12 cellular contexts compared by ENCODE assay signal in genomic region chr5:148963679-148964078, GRCh38.
A peak's percentile ranks its signal among the peaks of the same experiment; 100 is the strongest.
DNase-seq lines count a peak whose midpoint lies in the region; ATAC-seq, FAIRE-seq and TF ChIP-seq lines count a peak whose summit lies in the region.
"Had no signal": no experiment of that assay in that cellular context is flagged by ENCODE, and none has a peak within 500 bp of the region (broad histone marks: within the 10 kb centered on the region; RNA-seq: fewer than 3 reads in every experiment).

No MANE protein-coding gene starts in this region.

- no peak overlapping the region for H3K18ac ChIP-seq in IMR-90 (ENCODE audit: low read depth, low read length)

- H3K27me3 ChIP-seq in IMR-90 (ENCODE audit: control insufficient read depth, insufficient read depth, low read length) (no peaks in the 10 kb centered on the region), small intestine (ENCODE audit: control insufficient read depth in 2 of 2, insufficient read depth in 2 of 2, low read length in 2 of 2) (no peaks in the 10 kb centered on the region)
- H3K27me3 ChIP-seq: transverse colon had no signal

- no peak overlapping the region for H3K4me3 ChIP-seq in IMR-90 (ENCODE audit: insufficient read depth, low read depth, low read length)
- no peak overlapping the region for H3K4me3 ChIP-seq in small intestine (ENCODE audit: low read depth in 1 of 2, low read length in 2 of 2)
- H3K4me3 ChIP-seq: transverse colon had no signal

- H4K8ac ChIP-seq in IMR-90 (ENCODE audit: low read depth in 2 of 2, low read length in 2 of 2), result peak overlapping the region in 1 of 2 experiments; percentile 74; a peak in 2 of 4 replicates

- intact Hi-C loops in IMR-90 (cut with micrococcal nuclease), result loop anchor here (2.0 kb wide), 1 partner anchor 51 kb away; no protein-coding TSS in a partner anchor
- intact Hi-C loops in MCF 10A (cut with micrococcal nuclease), result loop anchor here (2.0 kb wide), 1 partner anchor 15 kb away; no protein-coding TSS in a partner anchor

- peaks cover 16% of the 10 kb centered on the region for H3K9me1 ChIP-seq in IMR-90 (ENCODE audit: insufficient read depth, low read length)

- H3K36me3 Mint-ChIP-seq in activated CD4-positive, alpha-beta T cell treated with anti-CD3 and anti-CD28 coated beads, Interleukin-2, amount 10 ng/mL, durations not matched to agents 7 days and 5 days (ENCODE audit: low read depth), result peaks cover 2% of the 10 kb centered on the region
- peaks cover 6% of the 10 kb centered on the region for H3K36me3 Mint-ChIP-seq in MCF 10A (ENCODE audit: insufficient read depth, unreplicated experiment)

- H3K27me3 Mint-ChIP-seq in activated CD4-positive, alpha-beta T cell treated with anti-CD3 and anti-CD28 coated beads, Interleukin-2, amount 10 ng/mL, durations not matched to agents 7 days and 5 days, result peaks cover 10% of the 10 kb centered on the region
- no peaks in the 10 kb centered on the region for H3K27me3 Mint-ChIP-seq in MCF 10A (ENCODE audit: insufficient read depth, unreplicated experiment)

- BruUV-seq in IMR-90 (replicated peaks; lab: Mats Ljungman, UMichigan) (no TSS peak), MCF 10A (replicated peaks; lab: Mats Ljungman, UMichigan) (no TSS peak)

- peak overlapping the region; percentile 49; the same call in 1 of the 3 replicates for H2BK15ac ChIP-seq in IMR-90 (ENCODE audit: low read depth, low read length)

- H3K4me1 Mint-ChIP-seq in activated CD4-positive, alpha-beta T cell treated with anti-CD3 and anti-CD28 coated beads, Interleukin-2, amount 10 ng/mL, durations not matched to agents 7 days and 5 days, result peaks cover 9% of the 10 kb centered on the region
- peaks cover 58% of the 10 kb centered on the region for H3K4me1 Mint-ChIP-seq in MCF 10A (ENCODE audit: insufficient read depth, unreplicated experiment)

- H2BK120ac ChIP-seq in IMR-90 (ENCODE audit: low read depth, low read length), result peak overlapping the region; percentile 54

- no peaks in the 10 kb centered on the region for H4K20me1 ChIP-seq in IMR-90 (ENCODE audit: insufficient read depth, low read length)

- ATAC-seq in IMR-90 (ENCODE audit: low read depth) (no peak), GM21526 (IDR thresholded peaks at IDR 0.05; ENCODE audit: low FRiP score, unreplicated experiment) (no peak)

- TF ChIP-seq POLR2A in IMR-90 (IDR thresholded peaks at IDR 0.05; ENCODE audit: low read depth, low read length), result no peak

- peak overlapping the region; percentile 69 for H3K4ac ChIP-seq in IMR-90 (ENCODE audit: low read depth, low read length)

- POLR2A ChIA-PET in activated CD4-positive, alpha-beta T cell treated with anti-CD3 and anti-CD28 coated beads, Interleukin-2, amount 10 ng/mL, durations not matched to agents 7 days and 5 days (lab: Charles Lee), result no interaction called here
- POLR2A ChIA-PET in IMR-90 (lab: Charles Lee; ENCODE audit: unreplicated experiment) (no interaction called here), MCF 10A (lab: Yijun Ruan, JAX) (interaction anchor here (1.0 to 27.9 kb wide), 5 partner anchors 9 to 135 kb away, joined by 3 to 1127 read pairs (median 136); partner anchors contain the start of gene ADRB2)

- CTCF ChIA-PET in activated CD4-positive, alpha-beta T cell treated with anti-CD3 and anti-CD28 coated beads, Interleukin-2, amount 10 ng/mL, durations not matched to agents 7 days and 5 days (lab: Charles Lee), result interaction anchor here (0.7 to 1.8 kb wide), 3 partner anchors 10 to 233 kb away, joined by 3 to 7 read pairs (median 3); no protein-coding TSS in a partner anchor
- CTCF ChIA-PET in IMR-90 (lab: Yijun Ruan, JAX), result interaction anchor here (1.0 to 1.2 kb wide), 2 partner anchors 118 to 231 kb away, joined by 3 read pairs; no protein-coding TSS in a partner anchor
- CTCF ChIA-PET in MCF 10A (lab: Yijun Ruan, JAX), result interaction anchor here (0.9 to 37.7 kb wide), 8 partner anchors 9 to 231 kb away, joined by 3 to 1118 read pairs (median 8); no protein-coding TSS in a partner anchor

- no peak for DNase-seq in activated CD4-positive, alpha-beta T cell treated with anti-CD3 and anti-CD28 coated beads, Interleukin-2, amount 10 ng/mL, durations not matched to agents 7 days and 5 days
- no peak for DNase-seq in activated CD4-positive, alpha-beta T cell treated with anti-CD3 and anti-CD28 coated beads for 4 hours
- no peak for DNase-seq in IMR-90
- DNase-seq in MCF 10A (ENCODE audit: unreplicated experiment), result no peak
- DNase-seq in small intestine, result peak; percentile 5
- no peak for DNase-seq in occipital lobe (lab: John Stamatoyannopoulos, UW)
- DNase-seq in cortex of kidney (lab: John Stamatoyannopoulos, UW), result no peak
- DNase-seq: NCI-H2171 treated with DMSO at 0.1 percent for 48 hours, T1000, transverse colon had no signal

- dilution Hi-C loops in IMR-90 (cut with HindIII; ENCODE audit: low sequenced_read_pairs, unreplicated experiment), result no loop called here

- no peak overlapping the region for H2AFZ ChIP-seq in IMR-90 (replicated peaks; ENCODE audit: low read length, poor library complexity)

- H4K5ac ChIP-seq in IMR-90 (ENCODE audit: low read depth, low read length), result no peak overlapping the region; the same call in 1 of the 2 replicates

- H3K9me3 ChIP-seq in IMR-90 (ENCODE audit: control insufficient read depth, insufficient read depth, low read length) (no peaks in the 10 kb centered on the region), small intestine (ENCODE audit: control insufficient read depth, low read depth) (no peaks in the 10 kb centered on the region)
- H3K9me3 ChIP-seq: transverse colon had no signal

- no peaks in the 10 kb centered on the region for H3K36me3 ChIP-seq in IMR-90 (ENCODE audit: control insufficient read depth, insufficient read depth, low read length)
- H3K36me3 ChIP-seq in small intestine (ENCODE audit: control insufficient read depth in 2 of 2, insufficient read depth in 2 of 2, low read length in 2 of 2), result no peaks in the 10 kb centered on the region
- H3K36me3 ChIP-seq: transverse colon had no signal

- no peak for TF ChIP-seq RAD21 in IMR-90 (IDR thresholded peaks at IDR 0.05; ENCODE audit: low read length)

- H3K14ac ChIP-seq in IMR-90 (replicated peaks; ENCODE audit: low read depth, low read length), result no peak overlapping the region; the same call in 1 of the 2 replicates

- H3K4me1 ChIP-seq in IMR-90 (ENCODE audit: control insufficient read depth, insufficient read depth, low read length) (peaks cover 5% of the 10 kb centered on the region), small intestine (ENCODE audit: control insufficient read depth in 2 of 2, insufficient read depth in 1 of 2, low read depth in 1 of 2, low read length in 1 of 2) (no peaks in the 10 kb centered on the region)

- H3K27ac ChIP-seq in IMR-90 (ENCODE audit: insufficient read depth, low read length) (no peak overlapping the region), small intestine (ENCODE audit: low read depth in 1 of 2, low read length in 1 of 2) (no peak overlapping the region)
- H3K27ac ChIP-seq: transverse colon had no signal

- H3K56ac ChIP-seq in IMR-90 (ENCODE audit: extremely low read depth, insufficient read depth, low read length), result no peak overlapping the region

- peaks cover 4% of the 10 kb centered on the region for H3K9me3 Mint-ChIP-seq in activated CD4-positive, alpha-beta T cell treated with anti-CD3 and anti-CD28 coated beads, Interleukin-2, amount 10 ng/mL, durations not matched to agents 7 days and 5 days
- no peaks in the 10 kb centered on the region for H3K9me3 Mint-ChIP-seq in MCF 10A (ENCODE audit: unreplicated experiment)
- H3K9me3 Mint-ChIP-seq: activated T-helper 2 cell treated with anti-CD3 and anti-CD28 coated beads, Interferon-gamma antibody, Interleukin-2, Interleukin-4, amounts not matched to agents 10 μg/mL and 5 μg/mL and 100 μg/mL, durations not matched to agents 14 hours and 24 hours and 36 hours had no signal

- H3K9ac ChIP-seq in IMR-90 (ENCODE audit: low read depth, low read length), result no peak overlapping the region

- no peak overlapping the region for H3K4me3 Mint-ChIP-seq in activated CD4-positive, alpha-beta T cell treated with anti-CD3 and anti-CD28 coated beads, Interleukin-2, amount 10 ng/mL, durations not matched to agents 7 days and 5 days
- no peak overlapping the region for H3K4me3 Mint-ChIP-seq in MCF 10A (ENCODE audit: unreplicated experiment)

- in situ Hi-C loops in IMR-90 (cut with MboI; ENCODE audit: low sequenced_read_pairs), result no loop called here

- H2BK20ac ChIP-seq in IMR-90 (ENCODE audit: low read depth, low read length), result peak overlapping the region; percentile 88

- H2AK9ac ChIP-seq in IMR-90 (replicated peaks; ENCODE audit: low read depth, low read length, poor library complexity), result no peak overlapping the region

- no peaks in the 10 kb centered on the region for H3K79me1 ChIP-seq in IMR-90 (ENCODE audit: low read depth in 1 of 2, low read length in 2 of 2)

- TF ChIP-seq CTCF in IMR-90 (conservative IDR thresholded peaks at IDR 0.05; ENCODE audit: low read depth, low read length), result no peak
- TF ChIP-seq CTCF in MCF 10A (IDR thresholded peaks at IDR 0.05; ENCODE audit: unreplicated experiment), result no peak

- FAIRE-seq in small intestine (lab: Jason Lieb, UNC), result no peak

- H3K23ac ChIP-seq in IMR-90 (ENCODE audit: low read depth, low read length), result no peak overlapping the region

- peak overlapping the region; percentile 47; the same call in 1 of the 2 replicates for H2AK5ac ChIP-seq in IMR-90 (ENCODE audit: low read depth, low read length)

- H3K27ac Mint-ChIP-seq in activated CD4-positive, alpha-beta T cell treated with anti-CD3 and anti-CD28 coated beads, Interleukin-2, amount 10 ng/mL, durations not matched to agents 7 days and 5 days, result peak overlapping the region; percentile 65
- H3K27ac Mint-ChIP-seq in MCF 10A (ENCODE audit: low read depth, unreplicated experiment), result peak overlapping the region; percentile 57
- H3K27ac Mint-ChIP-seq: activated T-helper 2 cell treated with anti-CD3 and anti-CD28 coated beads, Interferon-gamma antibody, Interleukin-2, Interleukin-4, amounts not matched to agents 10 μg/mL and 5 μg/mL and 100 μg/mL, durations not matched to agents 14 hours and 24 hours and 36 hours had no signal

- no peak overlapping the region for H3K4me2 ChIP-seq in IMR-90 (ENCODE audit: low read depth, low read length)

- H4K91ac ChIP-seq in IMR-90 (ENCODE audit: insufficient read depth, low read depth, low read length), result peak overlapping the region; percentile 30; the same call in 1 of the 2 replicates

- no peak overlapping the region for H2BK5ac ChIP-seq in IMR-90 (ENCODE audit: low read depth, low read length, poor library complexity, severe bottlenecking)

TF ChIP-seq in IMR-90, 13 proteins besides CTCF, POLR2A, EP300 and RAD21:
- TF ChIP-seq USF2 (IDR thresholded peaks at IDR 0.05; ENCODE audit: low read depth, low read length) (peak; percentile 42; the same call in 1 of the 2 replicates), FOS (IDR thresholded peaks at IDR 0.05; ENCODE audit: low read depth, low read length) (no peak)
